ENCODE assay signal across 10 cellular contexts in genomic region chr10:111207525-111207924, GRCh38.
DNase-seq lines count a peak whose midpoint lies in the region; ATAC-seq lines count a peak whose summit lies in the region.
"Had no signal": no experiment of that assay in that cellular context is flagged by ENCODE, and none has a peak within 500 bp of the region (broad histone marks: within the 10 kb centered on the region; RNA-seq: fewer than 3 reads in every experiment).

No MANE protein-coding gene starts in this region.

- intact Hi-C loops in activated CD4-positive, alpha-beta T cell treated with anti-CD3 and anti-CD28 coated beads for 36 hours (cut with DNase I, micrococcal nuclease) = loop anchor here (1.0 to 5.0 kb wide), 4 partner anchors 130 to 595 kb away; partner anchors contain the start of gene ADRA2A (in 1 of the 2)

- no peak overlapping the region for H3K27ac Mint-ChIP-seq in activated CD4-positive, alpha-beta T cell treated with anti-CD3 and anti-CD28 coated beads for 36 hours
- H3K27ac Mint-ChIP-seq in activated T-cell treated with anti-CD3 and anti-CD28 coated beads, Interleukin-2, amount 50 U/mL, for 72 hours = no peak overlapping the region
- H3K27ac Mint-ChIP-seq: immature natural killer cell had no signal

- peaks cover 4% of the 10 kb centered on the region for H3K27me3 Mint-ChIP-seq in activated CD4-positive, alpha-beta T cell treated with anti-CD3 and anti-CD28 coated beads for 36 hours
- H3K27me3 Mint-ChIP-seq in activated T-cell treated with anti-CD3 and anti-CD28 coated beads, Interleukin-2, amount 50 U/mL, for 72 hours (ENCODE audit: low read depth) = no peaks in the 10 kb centered on the region

- CTCF ChIA-PET in activated CD4-positive, alpha-beta T cell treated with anti-CD3 and anti-CD28 coated beads for 36 hours (lab: Charles Lee) = interaction anchor here (1.8 kb wide), 1 partner anchor 130 kb away, joined by 8 read pairs; the partner anchor contains the start of gene ADRA2A

- no peak overlapping the region for H3K4me3 Mint-ChIP-seq in activated CD4-positive, alpha-beta T cell treated with anti-CD3 and anti-CD28 coated beads for 36 hours
- no peak overlapping the region for H3K4me3 Mint-ChIP-seq in activated T-cell treated with anti-CD3 and anti-CD28 coated beads, Interleukin-2, amount 50 U/mL, for 72 hours
- H3K4me3 Mint-ChIP-seq: immature natural killer cell had no signal

- no peaks in the 10 kb centered on the region for H3K9me3 Mint-ChIP-seq in activated CD4-positive, alpha-beta T cell treated with anti-CD3 and anti-CD28 coated beads for 36 hours (ENCODE audit: low read depth)
- H3K9me3 Mint-ChIP-seq in activated T-cell treated with anti-CD3 and anti-CD28 coated beads, Interleukin-2, amount 50 U/mL, for 72 hours = no peaks in the 10 kb centered on the region
- H3K9me3 Mint-ChIP-seq: immature natural killer cell had no signal

- peak; percentile 59 for DNase-seq in activated CD4-positive, alpha-beta T cell treated with anti-CD3 and anti-CD28 coated beads for 36 hours
- no peak for DNase-seq in activated CD4-positive, alpha-beta T cell treated with anti-CD3 and anti-CD28 coated beads for 1 hour
- DNase-seq in NCI-H2029 treated with DMSO at 0.1 percent for 48 hours (lab: John Stamatoyannopoulos, UW) = peak; percentile 21
- DNase-seq in activated T-cell treated with anti-CD3 and anti-CD28 coated beads, Interleukin-2, amount 50 U/mL, for 72 hours = peak; percentile 16 to 29
- peak; percentile 23 to 27 for DNase-seq in stimulated activated CD4-positive, alpha-beta T cell treated with anti-CD3 and anti-CD28 coated beads, Interleukin-2, amount 100 ng/mL, for 24 hours
- DNase-seq in AG08395 (ENCODE audit: low spot score) = no peak
- no peak for DNase-seq in activated CD8-positive, alpha-beta memory T cell treated with anti-CD3 and anti-CD28 coated beads for 24 hours
- DNase-seq: cortex of kidney had no signal

- H3K36me3 Mint-ChIP-seq in activated CD4-positive, alpha-beta T cell treated with anti-CD3 and anti-CD28 coated beads for 36 hours (ENCODE audit: low read depth) = no peaks in the 10 kb centered on the region
- no peaks in the 10 kb centered on the region for H3K36me3 Mint-ChIP-seq in activated T-cell treated with anti-CD3 and anti-CD28 coated beads, Interleukin-2, amount 50 U/mL, for 72 hours (ENCODE audit: insufficient read depth in 2 of 2)
- H3K36me3 Mint-ChIP-seq: immature natural killer cell had no signal

- no peak for ATAC-seq in activated CD4-positive, alpha-beta T cell treated with anti-CD3 and anti-CD28 coated beads for 36 hours
- peak; percentile 45 to 58 for ATAC-seq in activated T-cell treated with anti-CD3 and anti-CD28 coated beads, Interleukin-2, amount 50 U/mL, for 72 hours (replicated peaks in 1 of 2)
- ATAC-seq in GM21360 (IDR thresholded peaks at IDR 0.05; ENCODE audit: unreplicated experiment) = no peak

- no peaks in the 10 kb centered on the region for H3K4me1 Mint-ChIP-seq in activated CD4-positive, alpha-beta T cell treated with anti-CD3 and anti-CD28 coated beads for 36 hours
- H3K4me1 Mint-ChIP-seq in activated T-cell treated with anti-CD3 and anti-CD28 coated beads, Interleukin-2, amount 50 U/mL, for 72 hours (ENCODE audit: low read depth) = no peaks in the 10 kb centered on the region
- H3K4me1 Mint-ChIP-seq: immature natural killer cell had no signal

- POLR2A ChIA-PET in activated CD4-positive, alpha-beta T cell treated with anti-CD3 and anti-CD28 coated beads for 36 hours (lab: Charles Lee) = no interaction called here

Comparison
In these comparisons a context has a peak if more than half of its experiments do, and no peak if none do; other contexts are left out.
1. DNase-seq: peak in activated CD4-positive, alpha-beta T cell treated with anti-CD3 and anti-CD28 coated beads for 36 hours (single experiment), NCI-H2029 treated with DMSO at 0.1 percent for 48 hours (single experiment), activated T-cell treated with anti-CD3 and anti-CD28 coated beads, Interleukin-2, amount 50 U/mL, for 72 hours (2 of 2) and stimulated activated CD4-positive, alpha-beta T cell treated with anti-CD3 and anti-CD28 coated beads, Interleukin-2, amount 100 ng/mL, for 24 hours (2 of 2); none in activated CD4-positive, alpha-beta T cell treated with anti-CD3 and anti-CD28 coated beads for 1 hour (single experiment), AG08395 (single experiment) and activated CD8-positive, alpha-beta memory T cell treated with anti-CD3 and anti-CD28 coated beads for 24 hours (single experiment).
2. ATAC-seq: peak in activated T-cell treated with anti-CD3 and anti-CD28 coated beads, Interleukin-2, amount 50 U/mL, for 72 hours (2 of 2); none in activated CD4-positive, alpha-beta T cell treated with anti-CD3 and anti-CD28 coated beads for 36 hours (single experiment) and GM21360 (single experiment).